Comparison of ENCODE assay signal across 24 cellular contexts in genomic region chr18:57242285-57242684, GRCh38.
DNase-seq lines count a peak whose midpoint lies in the region; ATAC-seq, FAIRE-seq and TF ChIP-seq lines count a peak whose summit lies in the region.
"Had no signal": no experiment of that assay in that cellular context is flagged by ENCODE, and none has a peak within 500 bp of the region (broad histone marks: within the 10 kb centered on the region; RNA-seq: fewer than 3 reads in every experiment).

No MANE protein-coding gene starts in this region.

- H3K27me3 ChIP-seq in hepatocyte (peaks cover 8% of the 10 kb centered on the region), small intestine (ENCODE audit: control insufficient read depth in 2 of 2, insufficient read depth in 2 of 2, low read length in 2 of 2) (no peaks in the 10 kb centered on the region), left lung (no peaks in the 10 kb centered on the region)
- H3K27me3 ChIP-seq: BE2C, Peyer's patch, SJCRH30 had no signal

- intact Hi-C loops in left lung (cut with DNase I), result no loop called here

- no peaks in the 10 kb centered on the region for H3K4me1 ChIP-seq in hepatocyte (ENCODE audit: insufficient read depth)
- H3K4me1 ChIP-seq in small intestine (ENCODE audit: control insufficient read depth in 2 of 2, insufficient read depth in 1 of 2, low read depth in 1 of 2, low read length in 1 of 2), result no peaks in the 10 kb centered on the region
- no peaks in the 10 kb centered on the region for H3K4me1 ChIP-seq in left lung
- H3K4me1 ChIP-seq: BE2C, Peyer's patch, SJCRH30 had no signal

- no peaks in the 10 kb centered on the region for H3K79me2 ChIP-seq in hepatocyte

- H3K27ac ChIP-seq in hepatocyte (no peak overlapping the region), small intestine (ENCODE audit: low read depth in 1 of 2, low read length in 1 of 2) (no peak overlapping the region), left lung (no peak overlapping the region)
- H3K27ac ChIP-seq: Peyer's patch, SJCRH30 had no signal

- DNase-seq in HT-29 (ENCODE audit: low spot score) (peak; percentile 26), NCI-H146 treated with DMSO at 0.1 percent for 48 hours (lab: John Stamatoyannopoulos, UW; ENCODE audit: unreplicated experiment) (peak; percentile 36), hepatocyte (ENCODE audit: low spot score) (peak; percentile 23), small intestine (peak; percentile 36), left lung (no peak), NCI-H2227 (lab: John Stamatoyannopoulos, UW; ENCODE audit: unreplicated experiment) (no peak)
- DNase-seq: BE2C; CD4-positive, CD25-positive, alpha-beta regulatory T cell; COR-L47; GOT3; HCEC 1CT; MM.1S; NCI-H1048; NCI-H1417 treated with DMSO at 0.1 percent for 48 hours; NCI-H1930; NCI-H345; NCI-H524; NCI-H774; Peyer's patch; SW 1271; T-helper 17 cell had no signal

- TF ChIP-seq CTCF in hepatocyte (IDR thresholded peaks at IDR 0.05; ENCODE audit: poor library complexity) (no peak), left lung (IDR thresholded peaks at IDR 0.05) (no peak)

- no peaks in the 10 kb centered on the region for H3K9me2 ChIP-seq in hepatocyte (replicated peaks; ENCODE audit: insufficient read depth)

- H2AFZ ChIP-seq in hepatocyte, result no peak overlapping the region

- no peak for FAIRE-seq in small intestine (lab: Jason Lieb, UNC)
- FAIRE-seq: GM12892 had no signal

- no peak overlapping the region for H3K4me2 ChIP-seq in hepatocyte

- no peaks in the 10 kb centered on the region for H3K36me3 ChIP-seq in hepatocyte (replicated peaks; ENCODE audit: insufficient read depth, low read depth)
- no peaks in the 10 kb centered on the region for H3K36me3 ChIP-seq in small intestine (ENCODE audit: control insufficient read depth in 2 of 2, insufficient read depth in 2 of 2, low read length in 2 of 2)
- H3K36me3 ChIP-seq in left lung, result no peaks in the 10 kb centered on the region
- H3K36me3 ChIP-seq: BE2C, Peyer's patch, SJCRH30 had no signal

- H4K20me1 ChIP-seq in hepatocyte (ENCODE audit: insufficient read depth, poor library complexity, severe bottlenecking), result no peaks in the 10 kb centered on the region

- 66% methylated on average over 2 of the region's 2 CpGs for WGBS in hepatocyte (ENCODE audit: low lambda C conversion rate, missing lambda C conversion rate)
- 46 to 68% (median 60%) methylated on average over 2 of the region's 2 CpGs for WGBS in small intestine, 3 donors

- H3K4me3 ChIP-seq in hepatocyte (no peak overlapping the region), small intestine (ENCODE audit: low read depth in 1 of 2, low read length in 2 of 2) (no peak overlapping the region), left lung (no peak overlapping the region)
- H3K4me3 ChIP-seq: Peyer's patch, SJCRH30 had no signal

- H3K9me3 ChIP-seq in hepatocyte (ENCODE audit: low read depth) (no peaks in the 10 kb centered on the region), small intestine (ENCODE audit: control insufficient read depth, low read depth) (no peaks in the 10 kb centered on the region), left lung (no peaks in the 10 kb centered on the region)
- H3K9me3 ChIP-seq: BE2C, Peyer's patch, SJCRH30 had no signal

- ATAC-seq in left lung (no peak), HG03097 (IDR thresholded peaks at IDR 0.05; ENCODE audit: low FRiP score, unreplicated experiment) (no peak)
- ATAC-seq: T-helper 17 cell had no signal

Comparison
In these comparisons a context has a peak if more than half of its experiments do, and no peak if none do; other contexts are left out.
1. DNase-seq: peak in HT-29 (single experiment), NCI-H146 treated with DMSO at 0.1 percent for 48 hours (single experiment), hepatocyte (single experiment) and small intestine (single experiment); none in left lung (0 of 2) and NCI-H2227 (single experiment).